Comparison of ENCODE assay signal across 19 cellular contexts in the genomic region with DNA sequence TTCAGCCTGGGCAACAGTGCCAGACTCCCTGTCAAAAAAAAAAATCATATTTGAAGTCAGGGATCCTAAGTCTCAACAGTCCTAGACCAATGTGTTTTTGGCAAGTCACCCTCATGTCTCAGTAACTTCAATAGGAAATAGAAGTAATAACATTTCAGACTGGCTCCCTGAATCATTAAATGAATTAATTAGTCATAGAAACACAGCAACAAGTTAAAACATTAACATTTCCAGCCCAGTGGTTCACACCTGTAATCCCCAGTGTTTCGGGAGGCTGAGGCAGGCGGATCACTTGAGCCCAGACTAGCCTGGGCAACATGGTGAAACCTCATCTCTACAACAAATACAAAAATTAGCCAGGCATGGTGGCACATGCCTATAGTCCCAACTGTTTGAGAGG.
DNase-seq lines count a peak whose midpoint lies in the region; FAIRE-seq and TF ChIP-seq lines count a peak whose summit lies in the region.
"Had no signal": no experiment of that assay in that cellular context is flagged by ENCODE, and none has a peak within 500 bp of the region (broad histone marks: within the 10 kb centered on the region; RNA-seq: fewer than 3 reads in every experiment).

No MANE protein-coding gene starts in this region.

- H3K27me3 ChIP-seq in bronchial epithelial cell (ENCODE audit: control insufficient read depth, insufficient read depth, low read length) (no peaks in the 10 kb centered on the region), kidney epithelial cell (ENCODE audit: control insufficient read depth, insufficient read depth, low read length) (no peaks in the 10 kb centered on the region)

- H3K36me3 ChIP-seq in bronchial epithelial cell (ENCODE audit: control insufficient read depth, insufficient read depth, low read length) (no peaks in the 10 kb centered on the region), kidney epithelial cell (ENCODE audit: control insufficient read depth, insufficient read depth, low read length) (no peaks in the 10 kb centered on the region)

- no peak for FAIRE-seq in bronchial epithelial cell (lab: Jason Lieb, UNC)
- no peak for FAIRE-seq in urothelium cell line (lab: Jason Lieb, UNC)
- FAIRE-seq: GM12891, GM18507 had no signal

- TF ChIP-seq CTCF in bronchial epithelial cell (IDR thresholded peaks at IDR 0.05; ENCODE audit: insufficient read depth, low read length, severe bottlenecking) (no peak), epithelial cell of esophagus (IDR thresholded peaks at IDR 0.05; ENCODE audit: insufficient read depth, low read depth, low read length, missing control alignments) (no peak), kidney epithelial cell (IDR thresholded peaks at IDR 0.05; ENCODE audit: insufficient read depth, low read length, poor library complexity, severe bottlenecking) (no peak)

- DNase-seq in bronchial epithelial cell (ENCODE audit: low read depth) (peak; percentile 72), epithelial cell of esophagus (ENCODE audit: low read depth) (peak; percentile 56), kidney epithelial cell (ENCODE audit: low read depth) (peak; percentile 7), left kidney (ENCODE audit: low read depth, low spot score) (peak; percentile 10), urothelium cell line (ENCODE audit: low spot score) (no peak), DMS114 treated with DMSO at 0.1 percent for 48 hours (lab: John Stamatoyannopoulos, UW; ENCODE audit: unreplicated experiment) (no peak), activated T-cell treated with anti-CD3 and anti-CD28 coated beads for 4 hours (no peak), KG1 (lab: John Stamatoyannopoulos, UW) (no peak)
- DNase-seq: C1 segment of cervical spinal cord; Calu3; CD4-positive, alpha-beta memory T cell; COR-L47; DMS153; DMS79 treated with DMSO at 0.1 percent for 48 hours; GF-D8; H9 had no signal

- H3K4me3 ChIP-seq in bronchial epithelial cell (ENCODE audit: low read depth, low read length), result no peak overlapping the region
- H3K4me3 ChIP-seq in epithelial cell of esophagus (ENCODE audit: low read length), result no peak overlapping the region
- no peak overlapping the region for H3K4me3 ChIP-seq in kidney epithelial cell (ENCODE audit: low read depth, low read length)
- H3K4me3 ChIP-seq: GM23338 had no signal

Comparison
In these comparisons a context has a peak if more than half of its experiments do, and no peak if none do; other contexts are left out.
1. DNase-seq: peak in bronchial epithelial cell (single experiment), epithelial cell of esophagus (single experiment), kidney epithelial cell (single experiment) and left kidney (single experiment); none in urothelium cell line (single experiment), DMS114 treated with DMSO at 0.1 percent for 48 hours (single experiment), activated T-cell treated with anti-CD3 and anti-CD28 coated beads for 4 hours (single experiment) and KG1 (single experiment).